11 cellular contexts compared by ENCODE assay signal in the genomic region with DNA sequence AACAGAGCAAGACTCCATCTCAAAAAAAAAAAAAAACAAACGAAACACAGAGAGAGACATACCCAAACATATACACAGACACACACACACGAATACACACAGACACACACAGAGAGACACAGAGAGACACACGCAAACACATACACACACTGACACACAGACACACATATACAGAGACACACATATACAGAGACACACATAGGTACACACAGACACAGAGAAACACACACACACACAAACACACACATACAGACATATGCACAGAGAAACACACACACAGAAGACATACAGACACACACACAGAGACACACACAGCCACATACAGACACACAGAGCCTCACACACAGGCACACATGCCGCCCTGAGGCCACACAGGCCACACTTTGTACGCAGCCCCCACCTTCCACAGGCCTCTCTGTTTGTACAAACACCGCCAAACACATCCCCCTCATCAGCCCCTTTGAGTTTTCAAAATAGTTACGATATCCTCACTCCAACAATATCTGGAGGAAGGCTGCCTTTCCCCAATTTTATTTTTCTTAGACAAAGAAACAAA. TPM values are rescaled to one million over a fixed set of nuclear protein-coding genes. Genes with fewer than 3 reads are reported as not detected.
DNase-seq lines count a peak whose midpoint lies in the region; ATAC-seq and TF ChIP-seq lines count a peak whose summit lies in the region.
"Had no signal": no experiment of that assay in that cellular context is flagged by ENCODE, and none has a peak within 500 bp of the region (broad histone marks: within the 10 kb centered on the region; RNA-seq: fewer than 3 reads in every experiment).

No MANE protein-coding gene starts in this region.

- POLR2A ChIA-PET in CD4-positive, alpha-beta T cell (lab: Charles Lee) = no interaction called here

- no peaks in the 10 kb centered on the region for H3K9me3 Mint-ChIP-seq in CD4-positive, alpha-beta T cell
- no peaks in the 10 kb centered on the region for H3K9me3 Mint-ChIP-seq in H9
- no peaks in the 10 kb centered on the region for H3K9me3 Mint-ChIP-seq in activated naive CD4-positive, alpha-beta T cell treated with anti-CD3 and anti-CD28 coated beads, Interleukin-2, amount 50 U/mL, for 72 hours
- no peaks in the 10 kb centered on the region for H3K9me3 Mint-ChIP-seq in natural killer cell

- no peak overlapping the region for H2AFZ ChIP-seq in H9 (ENCODE audit: low read length)

- no peaks in the 10 kb centered on the region for H3K27me3 ChIP-seq in CD4-positive, alpha-beta T cell (ENCODE audit: control insufficient read depth, insufficient read depth, low read length)
- no peaks in the 10 kb centered on the region for H3K27me3 ChIP-seq in H9 (ENCODE audit: insufficient read depth, low read length)

- no peak overlapping the region for H3K18ac ChIP-seq in H9 (ENCODE audit: insufficient read length, low read depth, low read length)

- no peak overlapping the region for H3K14ac ChIP-seq in H9 (ENCODE audit: insufficient read depth, low read length)

- no peak overlapping the region for H3K23ac ChIP-seq in H9 (ENCODE audit: insufficient read length, low read depth, low read length)

- H3K56ac ChIP-seq in H9 (ENCODE audit: insufficient read length, low read depth, low read length) = no peak overlapping the region

- no peak overlapping the region for H3K9ac ChIP-seq in H9 (ENCODE audit: extremely low read depth, insufficient read length, low read length)

- no peak overlapping the region for H2BK20ac ChIP-seq in H9 (ENCODE audit: low read depth, low read length, poor library complexity, severe bottlenecking)

- H3K4me3 Mint-ChIP-seq in CD4-positive, alpha-beta T cell = peak overlapping the region; percentile 8
- no peak overlapping the region for H3K4me3 Mint-ChIP-seq in H9
- no peak overlapping the region for H3K4me3 Mint-ChIP-seq in natural killer cell

- no peak for DNase-seq in CD4-positive, alpha-beta T cell
- DNase-seq in H9 = peak; percentile 21
- DNase-seq in activated naive CD4-positive, alpha-beta T cell treated with anti-CD3 and anti-CD28 coated beads, Interleukin-2, amount 50 U/mL, for 72 hours (ENCODE audit: low spot score in 2 of 2) = no peak
- DNase-seq in natural killer cell = peak; percentile 5
- no peak for DNase-seq in stimulated activated CD4-positive, alpha-beta T cell treated with anti-CD3 and anti-CD28 coated beads, Interleukin-1b, Interleukin-23, amount 100 ng/mL, for 48 hours
- DNase-seq in cerebellar cortex (ENCODE audit: low spot score) = no peak
- no peak for DNase-seq in DMS 273 treated with DMSO at 0.1 percent for 48 hours (lab: John Stamatoyannopoulos, UW)
- DNase-seq: activated gamma-delta T cell treated with Interleukin-2 at 50 U/mL for 16 hours; central memory CD4-positive, alpha-beta T cell; EL had no signal

- H3K23me2 ChIP-seq in H9 (ENCODE audit: insufficient read length, low read depth, low read length, poor library complexity, severe bottlenecking) = peaks cover 4% of the 10 kb centered on the region

- H3K27ac Mint-ChIP-seq in CD4-positive, alpha-beta T cell = peak overlapping the region; percentile 57
- peak overlapping the region in 2 of 3 experiments; percentile 2 to 12; a peak in 4 of 7 replicates for H3K27ac Mint-ChIP-seq in H9
- H3K27ac Mint-ChIP-seq in activated naive CD4-positive, alpha-beta T cell treated with anti-CD3 and anti-CD28 coated beads, Interleukin-2, amount 50 U/mL, for 72 hours = peak overlapping the region; percentile 2 to 44
- H3K27ac Mint-ChIP-seq in natural killer cell = peak overlapping the region in 1 of 2 donors; percentile 40

- H2AK5ac ChIP-seq in H9 (ENCODE audit: insufficient read length, low read length) = no peak overlapping the region

- H3K4me2 ChIP-seq in H9 (ENCODE audit: insufficient read depth, insufficient read length, low read length) = no peak overlapping the region

- no peaks in the 10 kb centered on the region for H3K27me3 Mint-ChIP-seq in CD4-positive, alpha-beta T cell
- H3K27me3 Mint-ChIP-seq in H9 (ENCODE audit: low read depth) (no peaks in the 10 kb centered on the region; the same call in 1 of the 2 replicates), natural killer cell (ENCODE audit: low read depth in 2 of 2) (peaks cover 7 to 12% of the 10 kb centered on the region in 2 donors)

- ATAC-seq in CD4-positive, alpha-beta T cell (ENCODE audit: poor library complexity) = peak; percentile 30
- ATAC-seq in activated naive CD4-positive, alpha-beta T cell treated with anti-CD3 and anti-CD28 coated beads, Interleukin-2, amount 50 U/mL, for 72 hours = no peak
- ATAC-seq in natural killer cell (no peak), HG02938 (IDR thresholded peaks at IDR 0.05; ENCODE audit: unreplicated experiment) (no peak)

- H3K79me1 ChIP-seq in H9 (ENCODE audit: insufficient read depth, low read depth, low read length, poor library complexity, severe bottlenecking) = no peaks in the 10 kb centered on the region

- no peak overlapping the region for H2BK15ac ChIP-seq in H9 (ENCODE audit: low read depth, low read length)

- H4K8ac ChIP-seq in H9 (replicated peaks; ENCODE audit: insufficient read length, low read depth, low read length) = no peak overlapping the region

- intact Hi-C loops in CD4-positive, alpha-beta T cell (cut with DNase I, micrococcal nuclease) = loop anchor here in 1 of 2 experiments (5.0 kb wide), 2 partner anchors 36 to 76 kb away; no protein-coding TSS in a partner anchor
- intact Hi-C loops in natural killer cell (cut with micrococcal nuclease) = no loop called here

- H4K20me1 ChIP-seq in H9 (ENCODE audit: control insufficient read depth, insufficient read depth, insufficient read length) = no peaks in the 10 kb centered on the region

- CTCF ChIA-PET in CD4-positive, alpha-beta T cell (lab: Charles Lee) = no interaction called here

- peaks cover 59% of the 10 kb centered on the region for H3K4me1 Mint-ChIP-seq in CD4-positive, alpha-beta T cell (ENCODE audit: low read depth)
- H3K4me1 Mint-ChIP-seq in H9 (peaks cover 4 to 6% of the 10 kb centered on the region in 2 experiments; a peak in 3 of 4 replicates), natural killer cell (peaks cover 13 to 56% of the 10 kb centered on the region in 2 donors)

- H3T11ph ChIP-seq in H9 (ENCODE audit: low read length) = no peak overlapping the region

- H4K5ac ChIP-seq in H9 (ENCODE audit: insufficient read length, low read depth, low read length) = no peak overlapping the region

- no peak overlapping the region for H2BK12ac ChIP-seq in H9 (ENCODE audit: insufficient read length, low read depth, low read length)

- no peak overlapping the region for H2BK120ac ChIP-seq in H9 (ENCODE audit: low read depth, low read length, poor library complexity, severe bottlenecking)

- no peaks in the 10 kb centered on the region for H3K36me3 Mint-ChIP-seq in CD4-positive, alpha-beta T cell (ENCODE audit: low read depth)
- H3K36me3 Mint-ChIP-seq in H9 (ENCODE audit: insufficient read depth in 1 of 3, low read depth in 3 of 3) = no peaks in the 10 kb centered on the region
- no peaks in the 10 kb centered on the region for H3K36me3 Mint-ChIP-seq in activated naive CD4-positive, alpha-beta T cell treated with anti-CD3 and anti-CD28 coated beads, Interleukin-2, amount 50 U/mL, for 72 hours
- H3K36me3 Mint-ChIP-seq in natural killer cell = no peaks in the 10 kb centered on the region

- no peaks in the 10 kb centered on the region for H3K79me2 ChIP-seq in H9 (ENCODE audit: insufficient read depth, low read length)

- H3K4ac ChIP-seq in H9 (ENCODE audit: low read depth, low read length) = no peak overlapping the region

- H3K27ac ChIP-seq in CD4-positive, alpha-beta T cell (ENCODE audit: low read depth, low read length) = no peak overlapping the region
- no peak overlapping the region for H3K27ac ChIP-seq in H9 (ENCODE audit: insufficient read length, low read depth, low read length)

- H3K4me1 ChIP-seq in H9 (ENCODE audit: insufficient read depth, low read length) = peaks cover 3% of the 10 kb centered on the region; the same call in 1 of the 2 replicates

- no CpG with 5 or more reads among the region's 7 CpGs for WGBS in H9 (ENCODE audit: extremely low coverage, insufficient read length, low lambda C conversion rate)

- no peak overlapping the region for H2BK5ac ChIP-seq in H9 (ENCODE audit: insufficient read length, low read length)

- H3K9me3 ChIP-seq in CD4-positive, alpha-beta T cell (ENCODE audit: control insufficient read depth, low read length) = no peaks in the 10 kb centered on the region
- no peaks in the 10 kb centered on the region for H3K9me3 ChIP-seq in H9 (ENCODE audit: control insufficient read depth, low read depth, low read length)

- no peak for TF ChIP-seq CTCF in CD4-positive, alpha-beta T cell (IDR thresholded peaks at IDR 0.05)
- no peak for TF ChIP-seq CTCF in H9 (conservative IDR thresholded peaks at IDR 0.05)
- no peak for TF ChIP-seq CTCF in natural killer cell (IDR thresholded peaks at IDR 0.05)

- H4K91ac ChIP-seq in H9 (ENCODE audit: insufficient read length, low read depth, low read length) = no peak overlapping the region

RNA-seq across cellular contexts. Expression of a gene that starts 57.5 kb away (rescaled TPM):
- 100 to 1,000 TPM; 109 to 116 TPM for total RNA-seq in CD4-positive, alpha-beta T cell
- total RNA-seq in H9 (2021) = 0.83 and 0.99 TPM in 2 replicates
- total RNA-seq in activated naive CD4-positive, alpha-beta T cell treated with anti-CD3 and anti-CD28 coated beads, Interleukin-2, amount 50 U/mL, for 72 hours = 10 to 100 TPM; 15.4 to 24.4 TPM
- 10 to 100 TPM; 10.4 to 14.7 (median 13.8) TPM for total RNA-seq in natural killer cell

Comparison
In these comparisons a context has a peak if more than half of its experiments do, and no peak if none do; other contexts are left out.
1. DNase-seq: peak in H9 (single experiment) and natural killer cell (single experiment); none in CD4-positive, alpha-beta T cell (0 of 10), activated naive CD4-positive, alpha-beta T cell treated with anti-CD3 and anti-CD28 coated beads, Interleukin-2, amount 50 U/mL, for 72 hours (0 of 2), stimulated activated CD4-positive, alpha-beta T cell treated with anti-CD3 and anti-CD28 coated beads, Interleukin-1b, Interleukin-23, amount 100 ng/mL, for 48 hours (single experiment), cerebellar cortex (single experiment) and DMS 273 treated with DMSO at 0.1 percent for 48 hours (single experiment).
2. RNA of a gene that starts 57.5 kb away (total RNA-seq): 109 to 116 TPM in CD4-positive, alpha-beta T cell; 15.4 to 24.4 TPM in activated naive CD4-positive, alpha-beta T cell treated with anti-CD3 and anti-CD28 coated beads, Interleukin-2, amount 50 U/mL, for 72 hours, 10.4 to 14.7 TPM in natural killer cell and 0.83 to 0.99 TPM in H9; every median in the first group is over 4 times any median in the second.